Comparison of ENCODE assay signal across 11 cellular contexts in genomic region chr3:184333700-184334099, GRCh38. TPM values are rescaled to one million over a fixed set of nuclear protein-coding genes. Genes with fewer than 3 reads are reported as not detected.
DNase-seq lines count a peak whose midpoint lies in the region; ATAC-seq and TF ChIP-seq lines count a peak whose summit lies in the region.
"Had no signal": no experiment of that assay in that cellular context is flagged by ENCODE, and none has a peak within 500 bp of the region (broad histone marks: within the 10 kb centered on the region; RNA-seq: fewer than 3 reads in every experiment).

No MANE protein-coding gene starts in this region.

- H3K4me2 ChIP-seq in KMS-11 (no peak overlapping the region), mammary epithelial cell (ENCODE audit: insufficient read depth, low read depth, low read length) (no peak overlapping the region)

- no peak for ATAC-seq in HG02852 (IDR thresholded peaks at IDR 0.05; ENCODE audit: unreplicated experiment)

- H3K79me2 ChIP-seq in KMS-11 (ENCODE audit: insufficient read depth, low read depth) (peaks cover 12% of the 10 kb centered on the region; the same call in 1 of the 2 replicates), mammary epithelial cell (ENCODE audit: insufficient read depth, low read length) (peaks cover 66% of the 10 kb centered on the region)

- TF ChIP-seq CTCF in CD14-positive monocyte (IDR thresholded peaks at IDR 0.05) = no peak
- no peak for TF ChIP-seq CTCF in KMS-11 (conservative IDR thresholded peaks at IDR 0.05; ENCODE audit: low read depth, low read length)
- TF ChIP-seq CTCF in mammary epithelial cell (conservative IDR thresholded peaks at IDR 0.05 in 1 of 2, IDR thresholded peaks at IDR 0.05 in 1 of 2; ENCODE audit: extremely low read depth in 1 of 2, insufficient read depth in 1 of 2, low read depth in 1 of 2, low read length in 2 of 2) = no peak
- TF ChIP-seq CTCF in neural crest cell (conservative IDR thresholded peaks at IDR 0.05) = no peak

- H3K4me3 ChIP-seq in KMS-11 (IDR thresholded peaks at IDR 0.05; ENCODE audit: insufficient read depth, low read depth, low read length) = no peak overlapping the region
- no peak overlapping the region for H3K4me3 ChIP-seq in mammary epithelial cell (replicated peaks in 1 of 3; ENCODE audit: insufficient read depth in 1 of 3, low read depth in 2 of 3, low read length in 3 of 3)

- 91% methylated on average over 3 of the region's 3 CpGs for WGBS in mammary epithelial cell (ENCODE audit: low coverage, missing lambda C conversion rate)

- intact Hi-C loops in CD14-positive monocyte (cut with micrococcal nuclease) (no loop called here), mammary epithelial cell (cut with micrococcal nuclease) (loop anchor here (2.0 kb wide), 1 partner anchor 15 kb away; no protein-coding TSS in a partner anchor)

- H2AFZ ChIP-seq in KMS-11 (ENCODE audit: low read depth) (no peak overlapping the region), mammary epithelial cell (ENCODE audit: low read depth, low read length) (no peak overlapping the region)

- peaks cover 36% of the 10 kb centered on the region for H3K4me1 Mint-ChIP-seq in CD14-positive monocyte
- peaks cover 27% of the 10 kb centered on the region for H3K4me1 Mint-ChIP-seq in neural crest cell

- no peaks in the 10 kb centered on the region for H3K9me3 ChIP-seq in mammary epithelial cell (replicated peaks; ENCODE audit: insufficient read depth, low read length)

- in situ Hi-C loops in mammary epithelial cell (cut with MboI; ENCODE audit: low sequenced_read_pairs in 2 of 2) = no loop called here

- CTCF ChIA-PET in mammary epithelial cell (lab: Charles Lee; ENCODE audit: low non-redundant PET) = no interaction called here

- DNase-seq in CD14-positive monocyte (ENCODE audit: low spot score) = no peak
- no peak for DNase-seq in mammary epithelial cell
- DNase-seq in neural crest cell (ENCODE audit: low read depth, low spot score) = no peak
- DNase-seq in iPS-NIHi7 (ENCODE audit: extremely low spot score) = no peak
- DNase-seq in central memory CD4-positive, alpha-beta T cell = no peak
- no peak for DNase-seq in DMS114 treated with DMSO at 0.1 percent for 48 hours (lab: John Stamatoyannopoulos, UW; ENCODE audit: unreplicated experiment)
- DNase-seq: hypothalamus, NCI-H2171, Right ventricle myocardium superior had no signal

- peaks cover 0 to 12% (median 10%) of the 10 kb centered on the region in 3 donors for H3K27me3 Mint-ChIP-seq in CD14-positive monocyte (ENCODE audit: low read depth in 3 of 3)
- peaks cover 5% of the 10 kb centered on the region for H3K27me3 Mint-ChIP-seq in neural crest cell (ENCODE audit: low read depth)

- H3K4me3 Mint-ChIP-seq in CD14-positive monocyte = no peak overlapping the region
- H3K4me3 Mint-ChIP-seq in neural crest cell = peak overlapping the region; percentile 64

- H3K9ac ChIP-seq in KMS-11 (no peak overlapping the region), mammary epithelial cell (ENCODE audit: insufficient read depth, low read length) (peak overlapping the region; percentile 45)

- H3K27ac ChIP-seq in KMS-11 = peak overlapping the region; percentile 17; the same call in 1 of the 2 replicates
- peak overlapping the region; percentile 81 for H3K27ac ChIP-seq in mammary epithelial cell (ENCODE audit: insufficient read depth, low read depth, low read length)

- H3K27ac Mint-ChIP-seq in CD14-positive monocyte (peak overlapping the region; percentile 75 to 97 (median 97)), neural crest cell (ENCODE audit: unreplicated experiment) (peak overlapping the region; percentile 12)

- peaks cover 3% of the 10 kb centered on the region for H3K4me1 ChIP-seq in KMS-11 (ENCODE audit: low read depth, poor library complexity, severe bottlenecking)
- peaks cover 70% of the 10 kb centered on the region for H3K4me1 ChIP-seq in mammary epithelial cell (ENCODE audit: insufficient read depth, low read length)

- H3K36me3 Mint-ChIP-seq in CD14-positive monocyte (peaks cover 73 to 75% of the 10 kb centered on the region in 2 donors), neural crest cell (ENCODE audit: low read depth) (peaks cover 18% of the 10 kb centered on the region)

- H3K9me3 Mint-ChIP-seq in CD14-positive monocyte = no peaks in the 10 kb centered on the region
- H3K9me3 Mint-ChIP-seq in neural crest cell = no peaks in the 10 kb centered on the region

- dilution Hi-C loops in mammary epithelial cell (cut with HindIII; ENCODE audit: low sequenced_read_pairs) = no loop called here

- no TSS peak for BruUV-seq in mammary epithelial cell (replicated peaks; lab: Mats Ljungman, UMichigan)

- peaks cover 24% of the 10 kb centered on the region; the same call in 1 of the 2 replicates for H3K36me3 ChIP-seq in KMS-11 (ENCODE audit: insufficient read depth)
- H3K36me3 ChIP-seq in mammary epithelial cell (ENCODE audit: insufficient read depth, low read length) = peaks cover 50% of the 10 kb centered on the region

- H4K20me1 ChIP-seq in KMS-11 (ENCODE audit: insufficient read depth) (peaks cover 3% of the 10 kb centered on the region; the same call in 1 of the 2 replicates), mammary epithelial cell (ENCODE audit: insufficient read depth, low read length) (no peaks in the 10 kb centered on the region)

- H3K27me3 ChIP-seq in KMS-11 (ENCODE audit: insufficient read depth, low read depth) (no peaks in the 10 kb centered on the region), mammary epithelial cell (ENCODE audit: insufficient read depth, low read length) (no peaks in the 10 kb centered on the region)

RNA-seq across cellular contexts. Expression of gene FAM131A, which starts 3.7 kb away (rescaled TPM):
- polyA plus RNA-seq in CD14-positive monocyte = 1 to 10 TPM; 5.8 to 7.7 TPM
- 10 to 100 TPM; 10.7 to 15.5 TPM for total RNA-seq in mammary epithelial cell
- 12.1 TPM for polyA plus RNA-seq in mammary epithelial cell
- 14.8 TPM for polyA minus RNA-seq in mammary epithelial cell
- 17.4 and 19.7 TPM in 2 replicates for total RNA-seq in neural crest cell

RNA-seq across cellular contexts. Expression of gene EIF4G1, which starts 19.3 kb away (rescaled TPM):
- polyA plus RNA-seq in CD14-positive monocyte = 10 to 100 TPM; 13.9 to 24.2 TPM
- total RNA-seq in mammary epithelial cell = 100 to 1,000 TPM; 278 to 534 TPM
- 528 TPM for polyA plus RNA-seq in mammary epithelial cell
- polyA minus RNA-seq in mammary epithelial cell = 785 TPM
- 520 and 529 TPM in 2 replicates for total RNA-seq in neural crest cell

RNA-seq across cellular contexts. Expression of gene CLCN2, which starts 27.7 kb away (rescaled TPM):
- polyA plus RNA-seq in CD14-positive monocyte (under 1 TPM in 1 of 2 donors, not detected in 1; 0.16 TPM), mammary epithelial cell (5.1 TPM)
- total RNA-seq in mammary epithelial cell (10 to 100 TPM in 1 of 2 donors, 1 to 10 TPM in 1; 5.7 to 10.7 TPM), neural crest cell (23.6 and 27.8 TPM in 2 replicates)
- 6.6 TPM for polyA minus RNA-seq in mammary epithelial cell

RNA-seq across cellular contexts. Expression of gene POLR2H, which starts 27.8 kb away (rescaled TPM):
- polyA plus RNA-seq in CD14-positive monocyte (10 to 100 TPM; 21.7 to 24.6 TPM), mammary epithelial cell (169 TPM)
- total RNA-seq in mammary epithelial cell (10 to 100 TPM; 41.7 to 78.2 TPM), neural crest cell (94.5 and 98.9 TPM in 2 replicates)
- 107 TPM for polyA minus RNA-seq in mammary epithelial cell

RNA-seq across cellular contexts. Expression of gene PSMD2, which starts 34.7 kb away (rescaled TPM):
- polyA plus RNA-seq in CD14-positive monocyte (100 to 1,000 TPM; 167 to 186 TPM), mammary epithelial cell (485 TPM)
- total RNA-seq in mammary epithelial cell (100 to 1,000 TPM; 276 to 541 TPM), neural crest cell (359 and 378 TPM in 2 replicates)
- 594 TPM for polyA minus RNA-seq in mammary epithelial cell
